20 cellular contexts compared by ENCODE assay signal in genomic region chr4:40280586-40280985, GRCh38. TPM values are rescaled to one million over a fixed set of nuclear protein-coding genes. Genes with fewer than 3 reads are reported as not detected.
A peak's percentile ranks its signal among the peaks of the same experiment; 100 is the strongest.
DNase-seq lines count a peak whose midpoint lies in the region; ATAC-seq and TF ChIP-seq lines count a peak whose summit lies in the region.
"Had no signal": no experiment of that assay in that cellular context is flagged by ENCODE, and none has a peak within 500 bp of the region (broad histone marks: within the 10 kb centered on the region; RNA-seq: fewer than 3 reads in every experiment).

No MANE protein-coding gene starts in this region.

- H3K36me3 Mint-ChIP-seq in activated CD4-positive, alpha-beta memory T cell treated with anti-CD3 and anti-CD28 coated beads for 36 hours = no peaks in the 10 kb centered on the region
- H3K36me3 Mint-ChIP-seq in activated CD4-positive, alpha-beta memory T cell treated with anti-CD3 and anti-CD28 coated beads, Interleukin-2, amount 10 ng/mL, durations not matched to agents 7 days and 5 days (ENCODE audit: low read depth) = peaks cover 3% of the 10 kb centered on the region
- peaks cover 13 to 40% of the 10 kb centered on the region in 2 donors for H3K36me3 Mint-ChIP-seq in activated naive CD4-positive, alpha-beta T cell treated with anti-CD3 and anti-CD28 coated beads, Interleukin-2, amount 50 U/mL, for 72 hours
- H3K36me3 Mint-ChIP-seq in osteocyte (ENCODE audit: unreplicated experiment) = no peaks in the 10 kb centered on the region

- POLR2A ChIA-PET in activated CD4-positive, alpha-beta memory T cell treated with anti-CD3 and anti-CD28 coated beads for 36 hours (lab: Charles Lee) = no interaction called here
- POLR2A ChIA-PET in activated CD4-positive, alpha-beta memory T cell treated with anti-CD3 and anti-CD28 coated beads, Interleukin-2, amount 10 ng/mL, durations not matched to agents 7 days and 5 days (lab: Charles Lee) = interaction anchor here (1.0 kb wide), 1 partner anchor 9 kb away, joined by 3 read pairs; no protein-coding TSS in a partner anchor

- peaks cover 8% of the 10 kb centered on the region for H3K9me3 Mint-ChIP-seq in activated CD4-positive, alpha-beta memory T cell treated with anti-CD3 and anti-CD28 coated beads for 36 hours
- H3K9me3 Mint-ChIP-seq in activated CD4-positive, alpha-beta memory T cell treated with anti-CD3 and anti-CD28 coated beads, Interleukin-2, amount 10 ng/mL, durations not matched to agents 7 days and 5 days = peaks cover 6% of the 10 kb centered on the region
- peaks cover 8 to 25% of the 10 kb centered on the region in 2 donors for H3K9me3 Mint-ChIP-seq in activated naive CD4-positive, alpha-beta T cell treated with anti-CD3 and anti-CD28 coated beads, Interleukin-2, amount 50 U/mL, for 72 hours
- H3K9me3 Mint-ChIP-seq in osteocyte (ENCODE audit: unreplicated experiment) = no peaks in the 10 kb centered on the region

- no peak for TF ChIP-seq CTCF in GM10266 (IDR thresholded peaks at IDR 0.05; ENCODE audit: control insufficient read depth, insufficient read depth, low read depth, missing control alignments)
- TF ChIP-seq CTCF in osteocyte (IDR thresholded peaks at IDR 0.05) = no peak

- no peaks in the 10 kb centered on the region for H3K27me3 Mint-ChIP-seq in activated CD4-positive, alpha-beta memory T cell treated with anti-CD3 and anti-CD28 coated beads for 36 hours
- no peaks in the 10 kb centered on the region for H3K27me3 Mint-ChIP-seq in activated CD4-positive, alpha-beta memory T cell treated with anti-CD3 and anti-CD28 coated beads, Interleukin-2, amount 10 ng/mL, durations not matched to agents 7 days and 5 days
- H3K27me3 Mint-ChIP-seq in osteocyte (ENCODE audit: unreplicated experiment) = peaks cover 5% of the 10 kb centered on the region

- intact Hi-C loops in activated CD4-positive, alpha-beta memory T cell treated with anti-CD3 and anti-CD28 coated beads for 36 hours (cut with micrococcal nuclease) = no loop called here

- H3K9me3 ChIP-seq in KOPT-K1 (ENCODE audit: insufficient read depth, low read length, poor library complexity, severe bottlenecking) = peaks cover 10% of the 10 kb centered on the region
- H3K9me3 ChIP-seq: Caco-2, right lobe of liver, uterus had no signal

- H3K4me3 Mint-ChIP-seq in activated CD4-positive, alpha-beta memory T cell treated with anti-CD3 and anti-CD28 coated beads for 36 hours = no peak overlapping the region
- no peak overlapping the region for H3K4me3 Mint-ChIP-seq in activated CD4-positive, alpha-beta memory T cell treated with anti-CD3 and anti-CD28 coated beads, Interleukin-2, amount 10 ng/mL, durations not matched to agents 7 days and 5 days
- no peak overlapping the region for H3K4me3 Mint-ChIP-seq in osteocyte (ENCODE audit: unreplicated experiment)

- DNase-seq in activated CD4-positive, alpha-beta memory T cell treated with anti-CD3 and anti-CD28 coated beads for 36 hours = peak; percentile 63
- no peak for DNase-seq in activated CD4-positive, alpha-beta memory T cell treated with anti-CD3 and anti-CD28 coated beads, Interleukin-2, amount 10 ng/mL, durations not matched to agents 7 days and 5 days
- DNase-seq in activated naive CD4-positive, alpha-beta T cell treated with anti-CD3 and anti-CD28 coated beads, Interleukin-2, amount 50 U/mL, for 72 hours (ENCODE audit: low spot score in 2 of 2) = no peak
- DNase-seq in stimulated activated CD8-positive, alpha-beta memory T cell treated with anti-CD3 and anti-CD28 coated beads, Interleukin-15, amount 100 ng/mL, for 48 hours (ENCODE audit: low read depth in 2 of 2) = peak; percentile 42 to 62
- DNase-seq in GM10266 (ENCODE audit: extremely low spot score) (no peak), osteocyte (ENCODE audit: extremely low spot score, unreplicated experiment) (no peak)
- DNase-seq: aorta, Caco-2, foreskin fibroblast, GM23248, IMR-90, kidney glomerular epithelial cell, NCI-H2081, NCI-H524 treated with DMSO at 0.1 percent for 48 hours, right lobe of liver, uterus had no signal

- H3K4me1 Mint-ChIP-seq in activated CD4-positive, alpha-beta memory T cell treated with anti-CD3 and anti-CD28 coated beads for 36 hours (ENCODE audit: low read depth) = peaks cover 52% of the 10 kb centered on the region
- peaks cover 33% of the 10 kb centered on the region for H3K4me1 Mint-ChIP-seq in activated CD4-positive, alpha-beta memory T cell treated with anti-CD3 and anti-CD28 coated beads, Interleukin-2, amount 10 ng/mL, durations not matched to agents 7 days and 5 days
- no peaks in the 10 kb centered on the region for H3K4me1 Mint-ChIP-seq in osteocyte (ENCODE audit: unreplicated experiment)

- ATAC-seq in activated naive CD4-positive, alpha-beta T cell treated with anti-CD3 and anti-CD28 coated beads, Interleukin-2, amount 50 U/mL, for 72 hours = peak; percentile 16 to 28
- ATAC-seq in GM18873 (IDR thresholded peaks at IDR 0.05; ENCODE audit: low FRiP score, unreplicated experiment) = no peak
- ATAC-seq: Panc1, right lobe of liver, SK-N-SH treated with all-trans-retinoic acid at 6 μM for 48 hours had no signal

- H3K36me3 ChIP-seq in KOPT-K1 (ENCODE audit: insufficient read depth, low read length) = no peaks in the 10 kb centered on the region
- H3K36me3 ChIP-seq: right lobe of liver, uterus had no signal

- CTCF ChIA-PET in activated CD4-positive, alpha-beta memory T cell treated with anti-CD3 and anti-CD28 coated beads for 36 hours (lab: Charles Lee) = no interaction called here
- CTCF ChIA-PET in activated CD4-positive, alpha-beta memory T cell treated with anti-CD3 and anti-CD28 coated beads, Interleukin-2, amount 10 ng/mL, durations not matched to agents 7 days and 5 days (lab: Charles Lee) = no interaction called here

- H3K27ac Mint-ChIP-seq in activated CD4-positive, alpha-beta memory T cell treated with anti-CD3 and anti-CD28 coated beads for 36 hours = peak overlapping the region; percentile 21
- H3K27ac Mint-ChIP-seq in activated CD4-positive, alpha-beta memory T cell treated with anti-CD3 and anti-CD28 coated beads, Interleukin-2, amount 10 ng/mL, durations not matched to agents 7 days and 5 days = no peak overlapping the region
- peak overlapping the region; percentile 29 to 44 for H3K27ac Mint-ChIP-seq in activated naive CD4-positive, alpha-beta T cell treated with anti-CD3 and anti-CD28 coated beads, Interleukin-2, amount 50 U/mL, for 72 hours
- no peak overlapping the region for H3K27ac Mint-ChIP-seq in osteocyte (ENCODE audit: unreplicated experiment)

- peak overlapping the region; percentile 61 for H3K27ac ChIP-seq in KOPT-K1 (ENCODE audit: low read depth, low read length, poor library complexity, severe bottlenecking)
- H3K27ac ChIP-seq: GM23248, right lobe of liver, uterus had no signal

RNA-seq across cellular contexts. Expression of gene CHRNA9, which starts 54.5 kb away (rescaled TPM):
- under 1 TPM; 0.10 to 0.17 TPM for total RNA-seq in activated CD4-positive, alpha-beta memory T cell treated with anti-CD3 and anti-CD28 coated beads for 36 hours
- not detected for total RNA-seq in activated CD4-positive, alpha-beta memory T cell treated with anti-CD3 and anti-CD28 coated beads, Interleukin-2, amount 10 ng/mL, durations not matched to agents 7 days and 5 days
- total RNA-seq in activated naive CD4-positive, alpha-beta T cell treated with anti-CD3 and anti-CD28 coated beads, Interleukin-2, amount 50 U/mL, for 72 hours = not detected
- total RNA-seq in osteocyte = not detected in 2 replicates
- total RNA-seq: aorta, Caco-2, IMR-90, right lobe of liver, uterus had no signal

Comparison
In these comparisons a context has a peak if more than half of its experiments do, and no peak if none do; other contexts are left out.
1. DNase-seq: peak in activated CD4-positive, alpha-beta memory T cell treated with anti-CD3 and anti-CD28 coated beads for 36 hours (single experiment) and stimulated activated CD8-positive, alpha-beta memory T cell treated with anti-CD3 and anti-CD28 coated beads, Interleukin-15, amount 100 ng/mL, for 48 hours (2 of 2); none in activated CD4-positive, alpha-beta memory T cell treated with anti-CD3 and anti-CD28 coated beads, Interleukin-2, amount 10 ng/mL, durations not matched to agents 7 days and 5 days (single experiment), activated naive CD4-positive, alpha-beta T cell treated with anti-CD3 and anti-CD28 coated beads, Interleukin-2, amount 50 U/mL, for 72 hours (0 of 2), GM10266 (single experiment) and osteocyte (single experiment).
2. H3K27ac Mint-ChIP-seq: peak in activated CD4-positive, alpha-beta memory T cell treated with anti-CD3 and anti-CD28 coated beads for 36 hours (single experiment) and activated naive CD4-positive, alpha-beta T cell treated with anti-CD3 and anti-CD28 coated beads, Interleukin-2, amount 50 U/mL, for 72 hours (2 of 2); none in activated CD4-positive, alpha-beta memory T cell treated with anti-CD3 and anti-CD28 coated beads, Interleukin-2, amount 10 ng/mL, durations not matched to agents 7 days and 5 days (single experiment) and osteocyte (single experiment).